21 cellular contexts compared by ENCODE assay signal in the genomic region with DNA sequence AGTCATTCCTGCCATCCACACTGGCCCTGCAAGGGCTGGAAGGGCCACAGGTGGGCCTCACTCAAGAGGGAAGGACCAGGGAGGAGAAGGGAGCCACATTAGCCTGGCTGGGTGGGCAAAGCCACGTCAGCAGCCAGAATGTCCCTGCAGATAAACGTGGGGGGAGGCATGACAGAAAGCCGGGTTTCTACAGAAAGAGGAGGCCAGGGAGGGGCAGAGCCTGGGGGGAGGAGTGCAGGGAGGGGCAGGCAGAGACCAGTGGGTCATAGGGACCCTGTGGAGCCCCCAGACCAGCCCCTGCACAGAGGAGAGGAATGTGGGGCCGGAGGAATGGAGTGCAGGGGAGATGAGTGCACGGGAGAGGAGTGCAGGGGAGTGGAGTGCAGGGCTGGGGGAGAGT.
DNase-seq lines count a peak whose midpoint lies in the region; TF ChIP-seq lines count a peak whose summit lies in the region.
"Had no signal": no experiment of that assay in that cellular context is flagged by ENCODE, and none has a peak within 500 bp of the region (broad histone marks: within the 10 kb centered on the region; RNA-seq: fewer than 3 reads in every experiment).

No MANE protein-coding gene starts in this region.

- peaks cover 9% of the 10 kb centered on the region for H3K4me1 Mint-ChIP-seq in glutamatergic neuron (ENCODE audit: low read depth, unreplicated experiment)
- H3K4me1 Mint-ChIP-seq: CD8-positive, alpha-beta memory T cell had no signal

- H3K4me3 Mint-ChIP-seq in glutamatergic neuron (ENCODE audit: unreplicated experiment): no peak overlapping the region
- H3K4me3 Mint-ChIP-seq: CD4-positive, alpha-beta T cell; CD8-positive, alpha-beta memory T cell; H9 had no signal

- peaks cover 14% of the 10 kb centered on the region for H3K9me3 Mint-ChIP-seq in glutamatergic neuron (ENCODE audit: unreplicated experiment)
- H3K9me3 Mint-ChIP-seq: CD4-positive, alpha-beta T cell had no signal

- H3K36me3 ChIP-seq in BLaER1 (no peaks in the 10 kb centered on the region), NT2/D1 (ENCODE audit: insufficient read depth, insufficient read length, low read length) (no peaks in the 10 kb centered on the region), osteoblast (ENCODE audit: insufficient read depth, low read length) (no peaks in the 10 kb centered on the region), A673 (ENCODE audit: insufficient read depth, low read length, poor library complexity, severe bottlenecking) (no peaks in the 10 kb centered on the region)
- H3K36me3 ChIP-seq: BE2C had no signal

- no peak overlapping the region for H3K9ac ChIP-seq in BLaER1
- H3K9ac ChIP-seq in NT2/D1 (ENCODE audit: insufficient read length, low read depth): peak overlapping the region; percentile 56
- H3K9ac ChIP-seq: GM23248 had no signal

- peaks cover 10% of the 10 kb centered on the region for H3K27me3 Mint-ChIP-seq in glutamatergic neuron (ENCODE audit: unreplicated experiment)
- H3K27me3 Mint-ChIP-seq: CD8-positive, alpha-beta memory T cell had no signal

- no peak overlapping the region for H2AFZ ChIP-seq in osteoblast (ENCODE audit: low read length)
- H2AFZ ChIP-seq: GM23248 had no signal

- no peaks in the 10 kb centered on the region for H3K79me2 ChIP-seq in osteoblast (ENCODE audit: insufficient read depth, low read length)

- intact Hi-C loops in A673 (cut with micrococcal nuclease; ENCODE audit: unreplicated experiment): no loop called here

- H3K9me3 ChIP-seq in BLaER1 (0 out of 2 replicates have a peak, but pooled peaks cover 5% of the 10 kb centered on the region), NT2/D1 (ENCODE audit: insufficient read depth, low read length) (no peaks in the 10 kb centered on the region), osteoblast (ENCODE audit: low read depth, low read length) (no peaks in the 10 kb centered on the region), A673 (ENCODE audit: low read depth, low read length, poor library complexity, severe bottlenecking) (peaks cover 7% of the 10 kb centered on the region)

- H3K4me2 ChIP-seq in BLaER1 (peak overlapping the region; percentile 62), osteoblast (ENCODE audit: insufficient read depth, low read length) (no peak overlapping the region)

- DNase-seq in NT2/D1 (ENCODE audit: low read depth, low spot score): no peak
- DNase-seq in glutamatergic neuron: no peak
- DNase-seq in osteoblast (ENCODE audit: insufficient read length, low spot score, missing footprints): peak; percentile 81
- no peak for DNase-seq in dedifferentiated amniotic fluid mesenchymal stem cell (ENCODE audit: extremely low spot score)
- DNase-seq in MV-4-11 (lab: John Stamatoyannopoulos, UW): no peak
- DNase-seq in SIG-M5 treated with dmso at 0.1 percent for 504 hours (lab: John Stamatoyannopoulos, UW; ENCODE audit: unreplicated experiment): no peak
- no peak for DNase-seq in A673 (ENCODE audit: low spot score)
- DNase-seq: ACHN; AML-193; BE2C; CD4-positive, alpha-beta T cell; CD8-positive, alpha-beta memory T cell; DMS79; EL; GDM1; GM23248; H9 had no signal

- CTCF ChIA-PET in A673 (lab: Charles Lee): no interaction called here

- no peaks in the 10 kb centered on the region for H3K36me3 Mint-ChIP-seq in glutamatergic neuron (ENCODE audit: unreplicated experiment)
- H3K36me3 Mint-ChIP-seq: CD8-positive, alpha-beta memory T cell had no signal

- H3K27ac Mint-ChIP-seq in glutamatergic neuron (ENCODE audit: unreplicated experiment): peak overlapping the region; percentile 66
- H3K27ac Mint-ChIP-seq: CD4-positive, alpha-beta T cell; CD8-positive, alpha-beta memory T cell had no signal

- peak overlapping the region; percentile 33; the same call in 1 of the 2 replicates for H3K27ac ChIP-seq in BLaER1
- no peak overlapping the region for H3K27ac ChIP-seq in osteoblast (ENCODE audit: low read depth, low read length)
- no peak overlapping the region for H3K27ac ChIP-seq in A673 (ENCODE audit: low read depth, low read length, poor library complexity, severe bottlenecking)
- H3K27ac ChIP-seq: 22Rv1, C4-2B, GM23248 had no signal

- H3K27me3 ChIP-seq in BLaER1 (no peaks in the 10 kb centered on the region), NT2/D1 (ENCODE audit: insufficient read depth, insufficient read length) (no peaks in the 10 kb centered on the region), osteoblast (ENCODE audit: insufficient read depth, low read length) (no peaks in the 10 kb centered on the region), A673 (replicated peaks; ENCODE audit: insufficient read depth, low read depth, low read length, poor library complexity) (no peaks in the 10 kb centered on the region)
- H3K27me3 ChIP-seq: BE2C had no signal

- TF ChIP-seq CTCF in glutamatergic neuron (IDR thresholded peaks at IDR 0.05; ENCODE audit: partially characterized antibody, unreplicated experiment) (no peak), osteoblast (IDR thresholded peaks at IDR 0.05; ENCODE audit: extremely low read depth, low read depth, low read length) (no peak), A673 (conservative IDR thresholded peaks at IDR 0.05; ENCODE audit: low read depth, low read length) (no peak)

- POLR2A ChIA-PET in A673 (lab: Charles Lee; ENCODE audit: low non-redundant PET): no interaction called here

- H4K20me1 ChIP-seq in BLaER1 (no peaks in the 10 kb centered on the region), osteoblast (ENCODE audit: insufficient read depth, low read length) (no peaks in the 10 kb centered on the region)

- BruUV-seq in A673 (replicated peaks; lab: Mats Ljungman, UMichigan): no TSS peak

- H3K4me1 ChIP-seq in BLaER1 (peaks cover 32% of the 10 kb centered on the region), NT2/D1 (ENCODE audit: insufficient read depth, insufficient read length) (peaks cover 5% of the 10 kb centered on the region), osteoblast (ENCODE audit: insufficient read depth, low read length) (no peaks in the 10 kb centered on the region), A673 (ENCODE audit: insufficient read depth, low read length, poor library complexity, severe bottlenecking) (no peaks in the 10 kb centered on the region)
- H3K4me1 ChIP-seq: BE2C had no signal

- H3K4me3 ChIP-seq in BLaER1: no peak overlapping the region
- no peak overlapping the region for H3K4me3 ChIP-seq in NT2/D1 (ENCODE audit: insufficient read length, low read depth)
- no peak overlapping the region for H3K4me3 ChIP-seq in osteoblast (ENCODE audit: insufficient read depth, low read length)
- no peak overlapping the region for H3K4me3 ChIP-seq in A673 (ENCODE audit: low read depth, low read length, poor library complexity, severe bottlenecking)
- H3K4me3 ChIP-seq: GM12878, GM23248 had no signal
